ENCODE assay signal across 8 cellular contexts in the genomic region with DNA sequence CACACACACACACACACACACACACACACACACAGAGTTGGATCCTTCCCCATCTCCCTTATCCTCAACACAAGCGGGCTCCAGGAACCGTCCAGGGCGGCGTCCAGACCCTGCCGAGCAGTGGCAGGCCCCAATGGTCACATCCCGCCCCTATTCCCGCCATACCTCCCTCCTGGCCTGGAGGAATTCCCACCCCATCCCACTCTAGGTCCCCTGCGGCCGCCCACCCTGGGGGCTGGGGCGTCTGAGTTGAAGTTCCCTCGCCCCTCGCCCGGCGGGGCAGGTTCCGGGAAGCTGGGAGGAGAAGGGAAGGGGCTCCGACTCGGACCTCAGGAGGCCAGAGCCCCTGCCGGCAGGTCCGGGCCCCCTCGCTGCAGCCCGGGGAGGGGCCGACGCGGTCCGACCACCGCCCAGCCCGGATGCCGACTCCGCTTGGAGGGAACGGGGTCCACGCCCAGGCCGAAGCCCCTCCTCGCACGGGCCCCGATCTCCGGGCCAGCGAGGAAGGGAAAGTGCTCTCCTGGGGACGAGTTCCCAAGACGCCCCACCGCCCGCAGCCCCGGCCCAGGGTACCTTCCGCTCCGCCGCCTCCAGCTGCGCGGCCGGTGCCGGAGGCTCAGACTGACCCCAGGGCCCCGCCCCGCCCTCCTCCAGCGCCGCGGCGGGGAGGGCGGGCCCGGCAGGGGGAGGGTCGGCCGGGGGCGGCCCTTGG. TPM values are rescaled to one million over a fixed set of nuclear protein-coding genes. Genes with fewer than 3 reads are reported as not detected.
DNase-seq lines count a peak whose midpoint lies in the region; ATAC-seq and TF ChIP-seq lines count a peak whose summit lies in the region.

TSS of gene RHOC (minus strand) at position 623 of the 712 bp plus-strand sequence. CDS start 3,328 bp downstream, outside the sequence.

- H3K9me3 ChIP-seq in DOHH2 (ENCODE audit: control insufficient read depth, insufficient read depth, low read length), result no peaks in the 10 kb centered on the region
- H3K9me3 ChIP-seq in mammary epithelial cell (replicated peaks; ENCODE audit: insufficient read depth, low read length), result no peaks in the 10 kb centered on the region

- H3K4me2 ChIP-seq in DOHH2 (ENCODE audit: low read length), result peak within 1 kb of the TSS; percentile 75
- peak within 1 kb of the TSS; percentile 84 for H3K4me2 ChIP-seq in mammary epithelial cell (ENCODE audit: insufficient read depth, low read depth, low read length)

- CTCF ChIA-PET in mammary epithelial cell (lab: Charles Lee; ENCODE audit: low non-redundant PET), result no interaction called here

- H3K4me3 ChIP-seq in DOHH2 (ENCODE audit: low read length), result peak within 1 kb of the TSS; percentile 72
- H3K4me3 ChIP-seq in mammary epithelial cell (replicated peaks in 1 of 3; ENCODE audit: insufficient read depth in 1 of 3, low read depth in 2 of 3, low read length in 3 of 3), result peak within 1 kb of the TSS; percentile 70 to 87 (median 80)
- H3K4me3 ChIP-seq in skin epidermis, result peak within 1 kb of the TSS; percentile 76 to 97 (median 90)

- H3F3A ChIP-seq in DOHH2 (ENCODE audit: control insufficient read depth, insufficient read depth), result 0 out of 2 replicates have a peak, but pooled peaks cover 4% of the 10 kb centered on the region

- peak; percentile 60 for ATAC-seq in HG03175 (IDR thresholded peaks at IDR 0.05; ENCODE audit: unreplicated experiment)

- H3K27me3 ChIP-seq in DOHH2 (ENCODE audit: control insufficient read depth, low read length) (peaks cover 7% of the 10 kb centered on the region), mammary epithelial cell (ENCODE audit: insufficient read depth, low read length) (no peaks in the 10 kb centered on the region)

- intact Hi-C loops in mammary epithelial cell (cut with micrococcal nuclease), result loop anchor here (1.0 kb wide), 6 partner anchors 32 to 387 kb away; partner anchors contain the start of gene MOV10

- H3K4me1 ChIP-seq in DOHH2 (ENCODE audit: control insufficient read depth, low read length) (peaks cover 39% of the 10 kb centered on the region), mammary epithelial cell (ENCODE audit: insufficient read depth, low read length) (peaks cover 48% of the 10 kb centered on the region)

- BruUV-seq in mammary epithelial cell (replicated peaks; lab: Mats Ljungman, UMichigan), result no TSS peak

- TF ChIP-seq CTCF in DOHH2 (IDR thresholded peaks at IDR 0.05; ENCODE audit: low read depth, low read length, poor library complexity, severe bottlenecking), result no peak
- no peak for TF ChIP-seq CTCF in mammary epithelial cell (conservative IDR thresholded peaks at IDR 0.05 in 1 of 2, IDR thresholded peaks at IDR 0.05 in 1 of 2; ENCODE audit: extremely low read depth in 1 of 2, insufficient read depth in 1 of 2, low read depth in 1 of 2, low read length in 2 of 2)

- 5% methylated on average over 7 of the region's 60 CpGs for WGBS in mammary epithelial cell (ENCODE audit: low coverage, missing lambda C conversion rate)

- H4K20me1 ChIP-seq in DOHH2 (ENCODE audit: control insufficient read depth, insufficient read depth, low read depth, low read length) (no peaks in the 10 kb centered on the region), mammary epithelial cell (ENCODE audit: insufficient read depth, low read length) (no peaks in the 10 kb centered on the region)

- H3K36me3 ChIP-seq in DOHH2 (ENCODE audit: control insufficient read depth, low read length) (no peaks in the 10 kb centered on the region), mammary epithelial cell (ENCODE audit: insufficient read depth, low read length) (peaks cover 7% of the 10 kb centered on the region)

- in situ Hi-C loops in mammary epithelial cell (cut with MboI; ENCODE audit: low sequenced_read_pairs in 2 of 2), result loop anchor here (5.0 to 10.0 kb wide), 4 partner anchors 89 to 314 kb away; partner anchors contain the start of genes CAPZA1 (in 1 of the 2), CTTNBP2NL (in 1 of the 2), ST7L (in 1 of the 2) and WNT2B (in 1 of the 2)

- H2AFZ ChIP-seq in mammary epithelial cell (ENCODE audit: low read depth, low read length), result peak within 1 kb of the TSS; percentile 83

- H3K27ac ChIP-seq in DOHH2 (ENCODE audit: low read depth, low read length), result no peak within 1 kb of the TSS
- peak within 1 kb of the TSS; percentile 85 for H3K27ac ChIP-seq in mammary epithelial cell (ENCODE audit: insufficient read depth, low read depth, low read length)
- H3K27ac ChIP-seq in skin epidermis, result peak within 1 kb of the TSS; percentile 27 to 97 (median 93)

- peak within 1 kb of the TSS; percentile 83 for H3K9ac ChIP-seq in mammary epithelial cell (ENCODE audit: insufficient read depth, low read length)

- no peaks in the 10 kb centered on the region for H3K79me2 ChIP-seq in DOHH2 (ENCODE audit: control insufficient read depth, low read length)
- peaks cover 51% of the 10 kb centered on the region for H3K79me2 ChIP-seq in mammary epithelial cell (ENCODE audit: insufficient read depth, low read length)

- dilution Hi-C loops in mammary epithelial cell (cut with HindIII; ENCODE audit: low sequenced_read_pairs), result no loop called here

- H3K9me2 ChIP-seq in DOHH2 (replicated peaks; ENCODE audit: control insufficient read depth, low read length), result no peaks in the 10 kb centered on the region

- DNase-seq in GM19238 (ENCODE audit: insufficient read length, low spot score), result peak; percentile 88
- DNase-seq in RPMI8226, result peak; percentile 65
- DNase-seq in mammary epithelial cell, result no peak
- peak; percentile 74 for DNase-seq in iPS-NIHi7 (ENCODE audit: extremely low spot score)
- DNase-seq in NCI-H128 (lab: John Stamatoyannopoulos, UW; ENCODE audit: unreplicated experiment), result no peak

RNA-seq across cellular contexts. Expression of gene RHOC, which starts in this region (rescaled TPM):
- 100 to 1,000 TPM; 383 to 495 TPM for total RNA-seq in mammary epithelial cell
- 1,160 TPM for polyA plus RNA-seq in mammary epithelial cell
- 644 TPM for polyA minus RNA-seq in mammary epithelial cell

Comparison
In these comparisons a context has a peak if more than half of its experiments do, and no peak if none do; other contexts are left out.
1. DNase-seq: peak in GM19238 (single experiment), RPMI8226 (single experiment) and iPS-NIHi7 (single experiment); none in mammary epithelial cell (single experiment) and NCI-H128 (single experiment).
2. Peak in every context shown above with its lines, with median percentiles within 50 percentile points of each other: H3K4me3 ChIP-seq.